Comparison of ENCODE assay signal across 1 cellular context in the genomic region with DNA sequence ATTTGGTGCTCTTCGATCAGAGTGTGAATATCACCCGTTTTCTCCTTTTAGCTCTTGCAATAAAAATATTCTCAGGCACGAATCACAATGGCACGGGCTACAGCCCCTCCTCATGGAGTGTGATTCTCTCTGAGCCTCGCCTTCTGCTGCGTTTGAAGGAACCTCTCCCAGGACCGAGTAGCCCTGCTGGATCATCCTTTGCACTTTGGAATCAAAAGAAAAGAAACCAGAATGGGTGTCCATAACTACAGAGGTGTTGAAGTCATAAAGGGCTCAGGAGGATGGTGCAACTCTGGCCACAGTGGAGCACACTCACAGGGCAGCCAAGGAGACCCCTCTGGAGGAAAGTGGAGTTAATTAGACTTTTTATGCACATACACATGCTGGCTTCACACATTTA.
TF ChIP-seq lines count a peak whose summit lies in the region.

No MANE protein-coding gene starts in this region.

TF ChIP-seq in SK-N-SH, 30 proteins besides CTCF, POLR2A, EP300 and RAD21 (continued from another document):
- no peak for TF ChIP-seq REST (IDR thresholded peaks at IDR 0.05; ENCODE audit: low read depth, low read length)
- TF ChIP-seq ZBTB33 (IDR thresholded peaks at IDR 0.05; ENCODE audit: borderline replicate concordance, low read depth) = no peak
- TF ChIP-seq YY1 (IDR thresholded peaks at IDR 0.05; ENCODE audit: low read depth) = no peak
- TF ChIP-seq RXRA (IDR thresholded peaks at IDR 0.05; ENCODE audit: borderline replicate concordance, low read depth) = no peak
